28 cellular contexts compared by ENCODE assay signal in the genomic region with DNA sequence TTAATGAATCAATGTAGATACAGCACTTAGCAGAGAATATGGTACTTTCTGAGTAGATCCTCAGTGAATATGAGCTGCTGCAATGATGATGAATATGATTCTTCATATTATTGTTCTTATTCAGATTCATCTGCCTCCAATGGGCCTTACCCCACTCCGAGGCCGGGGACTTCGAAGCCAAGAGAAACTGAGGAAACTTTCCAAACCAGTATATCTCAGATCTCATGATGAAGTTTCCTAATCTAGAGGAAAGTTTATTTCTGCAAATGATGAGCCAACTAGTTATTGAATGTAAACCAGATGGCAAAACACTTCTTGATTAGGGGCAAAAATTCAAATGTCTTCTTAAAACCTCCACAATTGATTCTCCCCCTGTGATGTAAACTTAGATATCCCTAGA.
"Had no signal": no experiment of that assay in that cellular context is flagged by ENCODE, and none has a peak within 500 bp of the region (broad histone marks: within the 10 kb centered on the region; RNA-seq: fewer than 3 reads in every experiment).

No MANE protein-coding gene starts in this region.

- H3K36me3 ChIP-seq: neural progenitor cell had no signal

- H3K4me3 Mint-ChIP-seq: endodermal cell; naive thymus-derived CD4-positive, alpha-beta T cell; nephron; neural progenitor cell; stimulated activated effector memory CD8-positive, alpha-beta T cell treated with anti-CD3 and anti-CD28 coated beads, Interleukin-12 subunit alpha, Interleukin-12 subunit beta, amount 100 ng/mL, for 72 hours; type B pancreatic cell had no signal

- H3K9me3 ChIP-seq: esophagus muscularis mucosa, gastrocnemius medialis, right lobe of liver, stomach, testis, tibial artery had no signal

- H3K4me3 ChIP-seq: esophagus muscularis mucosa, gastrocnemius medialis, lung, neural progenitor cell, right lobe of liver, smooth muscle cell, stomach, testis, tibial artery had no signal

- H3K79me2 ChIP-seq: parathyroid adenoma had no signal

- H3K27me3 Mint-ChIP-seq: naive thymus-derived CD4-positive, alpha-beta T cell; progenitor cell of endocrine pancreas; type B pancreatic cell had no signal

- H3K27ac Mint-ChIP-seq: endodermal cell; nephron; neural progenitor cell; progenitor cell of endocrine pancreas; stimulated activated effector memory CD8-positive, alpha-beta T cell treated with anti-CD3 and anti-CD28 coated beads, Interleukin-12 subunit alpha, Interleukin-12 subunit beta, amount 100 ng/mL, for 72 hours; type B pancreatic cell had no signal

- H3K27me3 ChIP-seq: esophagus muscularis mucosa, gastrocnemius medialis, neural progenitor cell, right lobe of liver, stomach, testis, tibial artery had no signal

- H2AFZ ChIP-seq: neural progenitor cell, parathyroid adenoma had no signal

- H3K4me2 ChIP-seq: neural progenitor cell, smooth muscle cell had no signal

- H3K4me1 Mint-ChIP-seq: endodermal cell, nephron had no signal

- ATAC-seq: gastrocnemius medialis; left lobe of liver; naive thymus-derived CD4-positive, alpha-beta T cell; right lobe of liver; stimulated activated effector memory CD8-positive, alpha-beta T cell treated with anti-CD3 and anti-CD28 coated beads, Interleukin-12 subunit alpha, Interleukin-12 subunit beta, amount 100 ng/mL, for 72 hours had no signal

- H3K4me1 ChIP-seq: parathyroid adenoma, testis had no signal

- H3K9me3 Mint-ChIP-seq: endodermal cell; nephron; neural progenitor cell; stimulated activated effector memory CD8-positive, alpha-beta T cell treated with anti-CD3 and anti-CD28 coated beads, Interleukin-12 subunit alpha, Interleukin-12 subunit beta, amount 100 ng/mL, for 72 hours; type B pancreatic cell had no signal

- H3K27ac ChIP-seq: epithelial cell of prostate, esophagus muscularis mucosa, gastrocnemius medialis, neural progenitor cell, parathyroid adenoma, right lobe of liver, stomach, testis, tibial artery had no signal

- DNase-seq: effector CD8-positive, alpha-beta T cell; endodermal cell; foreskin fibroblast; gastrocnemius medialis; head of caudate nucleus; mesenchymal stem cell; midbrain; naive thymus-derived CD4-positive, alpha-beta T cell; right lobe of liver; stimulated activated CD4-positive, alpha-beta T cell treated with anti-CD3 and anti-CD28 coated beads, Interleukin-12 subunit alpha, Interleukin-12 subunit beta, amount 100 ng/mL, for 4 hours; stimulated activated CD4-positive, alpha-beta T cell treated with anti-CD3 and anti-CD28 coated beads, Interleukin-1b, Interleukin-23, amount 100 ng/mL, for 48 hours; stimulated activated CD4-positive, alpha-beta T cell treated with anti-CD3 and anti-CD28 coated beads, Interleukin-4, amount 100 ng/mL, for 1 hour; stimulated activated naive CD4-positive, alpha-beta T cell treated with Interleukin-2 at 50 U/mL for 16 hours; stomach; substantia nigra; testis; tibial artery had no signal

- H3K9ac ChIP-seq: neural progenitor cell, parathyroid adenoma had no signal
